ENCODE assay signal across 11 cellular contexts in the genomic region with DNA sequence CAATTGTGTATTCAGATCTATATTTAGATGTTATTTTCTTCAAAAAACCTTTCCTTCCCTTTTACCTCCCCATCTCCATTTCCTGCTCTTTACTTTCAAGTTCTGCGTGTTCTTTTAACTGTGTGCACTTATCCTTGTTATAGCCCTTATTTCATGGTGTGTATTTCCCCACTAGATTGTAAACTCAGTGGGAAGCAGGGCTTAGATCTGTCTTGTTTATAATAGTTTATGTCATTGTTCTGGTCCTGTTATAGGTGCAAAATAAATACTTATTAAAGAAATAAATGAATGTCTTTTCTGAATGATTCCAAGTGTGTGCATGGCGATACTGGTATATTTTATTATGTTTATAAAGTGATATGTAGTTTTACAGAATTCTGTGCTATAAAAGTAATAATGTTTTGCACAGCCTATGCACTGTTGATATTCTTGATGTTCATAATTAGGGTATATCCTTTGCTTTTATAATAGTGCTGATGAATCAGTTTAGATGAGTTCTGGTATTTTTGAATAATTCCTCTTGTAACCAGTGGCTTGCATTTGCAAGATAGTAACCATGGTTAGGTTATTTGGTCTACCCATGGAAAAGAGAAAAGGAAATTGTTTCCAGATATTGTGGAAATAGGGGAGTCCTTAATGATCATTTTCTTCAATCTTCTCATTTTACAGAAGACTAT. TPM values are rescaled to one million over a fixed set of nuclear protein-coding genes. Genes with fewer than 3 reads are reported as not detected.
A peak's percentile ranks its signal among the peaks of the same experiment; 100 is the strongest.
DNase-seq lines count a peak whose midpoint lies in the region; ATAC-seq and TF ChIP-seq lines count a peak whose summit lies in the region.
"Had no signal": no experiment of that assay in that cellular context is flagged by ENCODE, and none has a peak within 500 bp of the region (broad histone marks: within the 10 kb centered on the region; RNA-seq: fewer than 3 reads in every experiment).

No MANE protein-coding gene starts in this region.

- H3K27me3 Mint-ChIP-seq in activated naive CD8-positive, alpha-beta T cell = no peaks in the 10 kb centered on the region
- peaks cover 4% of the 10 kb centered on the region for H3K27me3 Mint-ChIP-seq in activated naive CD8-positive, alpha-beta T cell treated with anti-CD3 and anti-CD28 coated beads for 36 hours
- H3K27me3 Mint-ChIP-seq in activated CD4-positive, alpha-beta memory T cell treated with anti-CD3 and anti-CD28 coated beads for 36 hours = no peaks in the 10 kb centered on the region

- H3K27ac Mint-ChIP-seq in activated naive CD8-positive, alpha-beta T cell = peak overlapping the region; percentile 67
- H3K27ac Mint-ChIP-seq in activated naive CD8-positive, alpha-beta T cell treated with anti-CD3 and anti-CD28 coated beads for 36 hours = no peak overlapping the region
- peak overlapping the region; percentile 78 for H3K27ac Mint-ChIP-seq in activated CD4-positive, alpha-beta memory T cell treated with anti-CD3 and anti-CD28 coated beads for 36 hours

- no peak overlapping the region for H3K4me2 ChIP-seq in fibroblast of lung (ENCODE audit: extremely low read depth, insufficient read depth, low read length)

- peaks cover 48% of the 10 kb centered on the region for H3K79me2 ChIP-seq in fibroblast of lung (ENCODE audit: control insufficient read depth, insufficient read depth, low read length)

- H3K9me3 ChIP-seq in fibroblast of lung (ENCODE audit: control insufficient read depth, insufficient read depth, low read depth, low read length) (no peaks in the 10 kb centered on the region), thymus (ENCODE audit: control insufficient read depth) (no peaks in the 10 kb centered on the region)

- H3K4me1 ChIP-seq in fibroblast of lung (ENCODE audit: control insufficient read depth, extremely low read depth, insufficient read depth, low read length) (peaks cover 6% of the 10 kb centered on the region), thymus (ENCODE audit: control insufficient read depth, insufficient read depth, low read length) (no peaks in the 10 kb centered on the region)

- H3K27me3 ChIP-seq in fibroblast of lung (ENCODE audit: control insufficient read depth, insufficient read depth, low read length) (no peaks in the 10 kb centered on the region), thymus (ENCODE audit: control insufficient read depth, insufficient read depth) (no peaks in the 10 kb centered on the region)

- H3K36me3 Mint-ChIP-seq in activated naive CD8-positive, alpha-beta T cell = peaks cover 11% of the 10 kb centered on the region
- H3K36me3 Mint-ChIP-seq in activated naive CD8-positive, alpha-beta T cell treated with anti-CD3 and anti-CD28 coated beads for 36 hours = peaks cover 16% of the 10 kb centered on the region
- peaks cover 16% of the 10 kb centered on the region for H3K36me3 Mint-ChIP-seq in activated CD4-positive, alpha-beta memory T cell treated with anti-CD3 and anti-CD28 coated beads for 36 hours

- CTCF ChIA-PET in activated CD4-positive, alpha-beta memory T cell treated with anti-CD3 and anti-CD28 coated beads for 36 hours (lab: Charles Lee) = no interaction called here

- no peak for DNase-seq in activated naive CD8-positive, alpha-beta T cell treated with anti-CD3 and anti-CD28 coated beads for 36 hours
- no peak for DNase-seq in activated CD4-positive, alpha-beta memory T cell treated with anti-CD3 and anti-CD28 coated beads for 36 hours
- DNase-seq in fibroblast of lung (ENCODE audit: low read depth in 2 of 2) = no peak
- DNase-seq: DMS79 treated with DMSO at 0.1 percent for 48 hours, NCI-H1417, NCI-H510A had no signal

- no peak for TF ChIP-seq CTCF in fibroblast of lung (conservative IDR thresholded peaks at IDR 0.05 in 1 of 2, IDR thresholded peaks at IDR 0.05 in 1 of 2; ENCODE audit: low read depth in 1 of 2, low read length in 2 of 2)

- H3K27ac ChIP-seq in fibroblast of lung (ENCODE audit: insufficient read depth, low read length) (peak overlapping the region; percentile 74), thymus (ENCODE audit: low read depth) (peak overlapping the region; percentile 15)

- peaks cover 66% of the 10 kb centered on the region for H3K4me1 Mint-ChIP-seq in activated naive CD8-positive, alpha-beta T cell (ENCODE audit: low read depth)
- peaks cover 42% of the 10 kb centered on the region for H3K4me1 Mint-ChIP-seq in activated naive CD8-positive, alpha-beta T cell treated with anti-CD3 and anti-CD28 coated beads for 36 hours
- peaks cover 80% of the 10 kb centered on the region for H3K4me1 Mint-ChIP-seq in activated CD4-positive, alpha-beta memory T cell treated with anti-CD3 and anti-CD28 coated beads for 36 hours (ENCODE audit: low read depth)

- H3K4me3 Mint-ChIP-seq in activated naive CD8-positive, alpha-beta T cell = peak overlapping the region; percentile 49
- no peak overlapping the region for H3K4me3 Mint-ChIP-seq in activated naive CD8-positive, alpha-beta T cell treated with anti-CD3 and anti-CD28 coated beads for 36 hours
- H3K4me3 Mint-ChIP-seq in activated CD4-positive, alpha-beta memory T cell treated with anti-CD3 and anti-CD28 coated beads for 36 hours = peak overlapping the region; percentile 37

- no peak for ATAC-seq in HG03432 (IDR thresholded peaks at IDR 0.05; ENCODE audit: unreplicated experiment)
- ATAC-seq in activated CD4-positive, CD25-positive, alpha-beta regulatory T cell treated with anti-CD3 and anti-CD28 coated beads, Interleukin-2, amount 50 U/mL, for 24 hours = no peak
- no peak for ATAC-seq in HG02759 (IDR thresholded peaks at IDR 0.05; ENCODE audit: unreplicated experiment)

- H3K4me3 ChIP-seq in fibroblast of lung (replicated peaks in 1 of 4; ENCODE audit: control extremely low read depth in 1 of 4, insufficient read depth in 1 of 4, low read depth in 3 of 4, low read length in 4 of 4) = no peak overlapping the region
- no peak overlapping the region for H3K4me3 ChIP-seq in thymus (ENCODE audit: low read length)

- no peak overlapping the region for H2AFZ ChIP-seq in fibroblast of lung (ENCODE audit: low read length)

- H3K9ac ChIP-seq in fibroblast of lung (ENCODE audit: insufficient read depth, low read length) = no peak overlapping the region

- H3K9me3 Mint-ChIP-seq in activated naive CD8-positive, alpha-beta T cell (ENCODE audit: low read depth) = no peaks in the 10 kb centered on the region
- peaks cover 5% of the 10 kb centered on the region for H3K9me3 Mint-ChIP-seq in activated naive CD8-positive, alpha-beta T cell treated with anti-CD3 and anti-CD28 coated beads for 36 hours
- no peaks in the 10 kb centered on the region for H3K9me3 Mint-ChIP-seq in activated CD4-positive, alpha-beta memory T cell treated with anti-CD3 and anti-CD28 coated beads for 36 hours

- POLR2A ChIA-PET in activated CD4-positive, alpha-beta memory T cell treated with anti-CD3 and anti-CD28 coated beads for 36 hours (lab: Charles Lee) = interaction anchor here (0.8 to 1.2 kb wide), 2 partner anchors 9 to 12 kb away, joined by 3 read pairs; a partner anchor contains a TSS

- no peaks in the 10 kb centered on the region for H4K20me1 ChIP-seq in fibroblast of lung (ENCODE audit: control insufficient read depth, extremely low read depth, insufficient read depth, low read length)

- intact Hi-C loops in activated CD4-positive, alpha-beta memory T cell treated with anti-CD3 and anti-CD28 coated beads for 36 hours (cut with micrococcal nuclease) = loop anchor here (1.0 kb wide), 2 partner anchors 8 to 11 kb away; no protein-coding TSS in a partner anchor

- WGBS in thymus = 69% methylated on average over 2 of the region's 2 CpGs

- no peaks in the 10 kb centered on the region for H3K36me3 ChIP-seq in fibroblast of lung (ENCODE audit: control insufficient read depth, insufficient read depth, low read length)
- no peaks in the 10 kb centered on the region for H3K36me3 ChIP-seq in thymus (ENCODE audit: control insufficient read depth, insufficient read depth)

RNA-seq across cellular contexts. Expression of a gene that starts 12.1 kb away (rescaled TPM):
- total RNA-seq in activated naive CD8-positive, alpha-beta T cell treated with anti-CD3 and anti-CD28 coated beads for 36 hours = 10 to 100 TPM; 47.6 to 48.8 TPM
- total RNA-seq in activated CD4-positive, alpha-beta memory T cell treated with anti-CD3 and anti-CD28 coated beads for 36 hours = 100 to 1,000 TPM; 175 to 178 TPM
- 35.2 and 39.1 TPM in 2 replicates for total RNA-seq in fibroblast of lung
- 35.2 and 46.4 TPM in 2 replicates for polyA plus RNA-seq in fibroblast of lung
- polyA plus RNA-seq in fibroblast of lung (2012) = 31.4 and 37.5 TPM in 2 replicates
- polyA minus RNA-seq in fibroblast of lung (ENCODE audit: low replicate concordance) = 9.1 and 29.6 TPM in 2 replicates
- 23.3 TPM for polyA plus RNA-seq in thymus
